ENCODE assay signal across 23 cellular contexts in genomic region chr16:887846-888245, GRCh38.
"Had no signal": no experiment of that assay in that cellular context is flagged by ENCODE, and none has a peak within 500 bp of the region (broad histone marks: within the 10 kb centered on the region; RNA-seq: fewer than 3 reads in every experiment).

No MANE protein-coding gene starts in this region.

- FAIRE-seq: colon, endometrium, frontal cortex, keratinocyte had no signal

- H3K27ac ChIP-seq: testis, transverse colon had no signal

- H3K4me3 ChIP-seq: mucosa of descending colon, transverse colon had no signal

- H3K4me1 ChIP-seq: transverse colon had no signal

- H3K27me3 ChIP-seq: testis, transverse colon had no signal

- H3K9me3 ChIP-seq: testis had no signal

- ATAC-seq: activated naive CD8-positive, alpha-beta T cell treated with anti-CD3 and anti-CD28 coated beads, Interleukin-2, amount 50 U/mL, for 24 hours; mucosa of descending colon; natural killer cell treated with Interleukin-12 subunit alpha and Interleukin-12 subunit beta and Interleukin-15 and Interleukin-18, amount 100 ng/mL, for 72 hours; T-helper 17 cell had no signal

- DNase-seq: activated CD4-positive, alpha-beta memory T cell treated with anti-CD3 and anti-CD28 coated beads for 36 hours; activated CD4-positive, alpha-beta T cell treated with anti-CD3 and anti-CD28 coated beads, Interleukin-2, amount 10 ng/mL, durations not matched to agents 24 days and 14 days; activated CD4-positive, CD25-positive, alpha-beta regulatory T cell treated with anti-CD3 and anti-CD28 coated beads, Interleukin-2, amount 50 U/mL, for 72 hours; activated CD8-positive, alpha-beta memory T cell treated with anti-CD3 and anti-CD28 coated beads, Interleukin-2, amount 50 U/mL, for 4 hours; activated gamma-delta T cell; activated naive CD8-positive, alpha-beta T cell treated with anti-CD3 and anti-CD28 coated beads, Interleukin-2, amount 50 U/mL, for 24 hours; activated T-cell treated with anti-CD3 and anti-CD28 coated beads, Interleukin-2, amount 50 U/mL, for 1 hour; amygdala; dermis blood vessel endothelial cell; effector CD8-positive, alpha-beta T cell; glutamatergic neuron; hippocampal formation; stimulated activated CD4-positive, alpha-beta T cell treated with anti-CD3 and anti-CD28 coated beads, Interleukin-2, amount 100 ng/mL, for 48 hours; stimulated activated naive CD4-positive, alpha-beta T cell treated with Interleukin-2 at 50 U/mL for 16 hours; testis; transverse colon had no signal
